ENCODE assay signal across 8 cellular contexts in the genomic region with DNA sequence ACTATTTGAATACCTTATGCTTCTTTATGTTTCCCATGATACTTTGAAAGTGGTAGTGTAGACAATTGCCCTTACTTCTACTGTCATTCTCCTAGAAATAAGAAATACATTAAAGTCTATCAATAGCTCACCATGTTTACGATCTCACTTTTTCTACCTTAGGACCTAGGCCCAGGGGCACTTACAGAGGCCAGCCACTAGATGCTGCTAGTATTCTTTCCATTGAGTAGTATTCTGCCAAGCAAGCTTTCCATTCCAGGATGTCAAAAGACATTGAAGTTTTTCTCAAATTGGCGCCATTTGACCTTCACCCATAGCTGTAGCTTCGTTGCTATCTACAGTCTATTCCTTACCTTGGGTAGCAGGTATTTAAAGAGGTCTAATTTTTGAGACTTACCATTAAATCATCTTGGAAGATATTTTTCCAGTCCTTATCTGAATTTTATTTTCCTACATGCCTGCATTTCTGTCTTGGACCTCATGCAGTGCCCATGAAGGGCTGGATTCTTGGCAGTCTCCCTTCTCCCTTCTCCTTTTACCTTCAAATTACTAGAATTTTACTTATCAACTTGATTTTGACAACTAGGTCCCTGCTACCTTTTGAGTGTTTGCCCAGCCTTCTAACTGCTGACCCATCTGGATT.
DNase-seq lines count a peak whose midpoint lies in the region; ATAC-seq and TF ChIP-seq lines count a peak whose summit lies in the region.

No MANE protein-coding gene starts in this region.

- no peak overlapping the region for H3K4me2 ChIP-seq in neural cell (ENCODE audit: low read length)

- H3K9me2 ChIP-seq in neural cell (ENCODE audit: insufficient read depth, low read length): no peaks in the 10 kb centered on the region

- no peaks in the 10 kb centered on the region for H3K79me2 ChIP-seq in neural cell (replicated peaks; ENCODE audit: insufficient read depth, low read length)

- TF ChIP-seq CTCF in neural cell (IDR thresholded peaks at IDR 0.05; ENCODE audit: poor library complexity, severe bottlenecking): peak; percentile 96

- no peaks in the 10 kb centered on the region for H3K27me3 ChIP-seq in neural cell (ENCODE audit: insufficient read depth, low read depth, low read length)

- no peaks in the 10 kb centered on the region for H4K20me1 ChIP-seq in neural cell (ENCODE audit: insufficient read depth)

- DNase-seq in GM03348 (ENCODE audit: low spot score) (peak; percentile 75), Kasumi-1 (lab: John Stamatoyannopoulos, UW) (peak; percentile 76 to 86), OCI-M1 (lab: John Stamatoyannopoulos, UW) (peak; percentile 87), ecto neural progenitor cell (ENCODE audit: low spot score) (peak; percentile 51), T-helper 9 cell (no peak)
- no peak for DNase-seq in stimulated activated CD4-positive, alpha-beta T cell treated with anti-CD3 and anti-CD28 coated beads, Interleukin-4, amount 100 ng/mL, for 24 hours

- no peaks in the 10 kb centered on the region for H3K36me3 ChIP-seq in neural cell (ENCODE audit: insufficient read depth, low read length)

- H3K4me3 ChIP-seq in neural cell (ENCODE audit: low read length): no peak overlapping the region

- no peaks in the 10 kb centered on the region for H3K9me3 ChIP-seq in neural cell (ENCODE audit: low read length)

- H3F3A ChIP-seq in neural cell (ENCODE audit: insufficient read depth, low read length, poor library complexity, severe bottlenecking): no peaks in the 10 kb centered on the region

- H2AFZ ChIP-seq in neural cell (ENCODE audit: low read depth, low read length): no peak overlapping the region

- H3K27ac ChIP-seq in neural cell (ENCODE audit: low read length): no peak overlapping the region

- peak; percentile 97 for TF ChIP-seq RAD21 in neural cell (conservative IDR thresholded peaks at IDR 0.05)

- no peak for TF ChIP-seq EP300 in neural cell (conservative IDR thresholded peaks at IDR 0.05; ENCODE audit: poor library complexity, severe bottlenecking)

- ATAC-seq in GM21825 (IDR thresholded peaks at IDR 0.05; ENCODE audit: unreplicated experiment): peak; percentile 68

- no peak overlapping the region for H3K9ac ChIP-seq in neural cell (ENCODE audit: low read length)

TF ChIP-seq in neural cell, 6 proteins besides CTCF, POLR2A, EP300 and RAD21:
- TF ChIP-seq SMC3 (conservative IDR thresholded peaks at IDR 0.05; ENCODE audit: poor library complexity) (peak; percentile 91), TAF1 (IDR thresholded peaks at IDR 0.05; ENCODE audit: low read depth) (no peak), EZH2 (IDR thresholded peaks at IDR 0.05; ENCODE audit: borderline replicate concordance, insufficient read depth, low read length, poor library complexity, severe bottlenecking) (no peak)

Comparison
In these comparisons a context has a peak if more than half of its experiments do, and no peak if none do; other contexts are left out.
1. DNase-seq: peak in GM03348 (single experiment), Kasumi-1 (2 of 2), OCI-M1 (single experiment) and ecto neural progenitor cell (single experiment); none in stimulated activated CD4-positive, alpha-beta T cell treated with anti-CD3 and anti-CD28 coated beads, Interleukin-4, amount 100 ng/mL, for 24 hours (single experiment) and T-helper 9 cell (single experiment).